In genomic region chr13:59651479-59651878, GRCh38 we compare ENCODE assay signal across 29 cellular contexts.
"Had no signal": no experiment of that assay in that cellular context is flagged by ENCODE, and none has a peak within 500 bp of the region (broad histone marks: within the 10 kb centered on the region; RNA-seq: fewer than 3 reads in every experiment).

No MANE protein-coding gene starts in this region.

- H3K36me3 ChIP-seq: adrenal gland, breast epithelium, Peyer's patch, SJSA1 had no signal

- H3K9me3 Mint-ChIP-seq: activated B cell treated with CpG ODN at 0.5 μM for 24 hours; activated CD4-positive, alpha-beta T cell treated with anti-CD3 and anti-CD28 coated beads, Interleukin-2, amount 10 ng/mL, durations not matched to agents 24 days and 14 days; activated naive CD4-positive, alpha-beta T cell treated with anti-CD3 and anti-CD28 coated beads, Interleukin-2, amount 50 U/mL, for 72 hours; activated T-cell treated with anti-CD3 and anti-CD28 coated beads, Interleukin-2, amount 50 U/mL, for 24 hours; activated T-helper 1 cell treated with anti-CD3 and anti-CD28 coated beads, Interleukin-12 subunit alpha, Interleukin-12 subunit beta, Interleukin-2, Interleukin-4 antibody, amounts not matched to agents 30 ng/mL and 10 ng/mL and 1 ng/mL, durations not matched to agents 14 hours and 24 hours and 36 hours; T-helper 1 cell treated with Interleukin-12 subunit alpha and Interleukin-12 subunit beta and Interleukin-4 antibody, amounts not matched to agents 30 μg/mL and 1 μg/mL, for 36 hours had no signal

- H3K27me3 Mint-ChIP-seq: activated B cell treated with CpG ODN at 0.5 μM for 24 hours had no signal

- H3K9me3 ChIP-seq: adrenal gland, breast epithelium, Peyer's patch, SJSA1 had no signal

- H3K4me3 ChIP-seq: adrenal gland, breast epithelium, Peyer's patch, SJSA1 had no signal

- H3K27me3 ChIP-seq: adrenal gland, breast epithelium, Peyer's patch, SJSA1 had no signal

- ATAC-seq: activated CD8-positive, alpha-beta memory T cell treated with anti-CD3 and anti-CD28 coated beads, Interleukin-2, amount 10 ng/mL, durations not matched to agents 7 days and 5 days; activated naive CD4-positive, alpha-beta T cell treated with anti-CD3 and anti-CD28 coated beads, Interleukin-2, amount 50 U/mL, for 72 hours had no signal

- H3K4me3 Mint-ChIP-seq: activated B cell treated with CpG ODN at 0.5 μM for 24 hours; activated CD4-positive, alpha-beta T cell treated with anti-CD3 and anti-CD28 coated beads, Interleukin-2, amount 10 ng/mL, durations not matched to agents 24 days and 14 days; activated CD8-positive, alpha-beta memory T cell treated with anti-CD3 and anti-CD28 coated beads, Interleukin-2, amount 10 ng/mL, durations not matched to agents 7 days and 5 days; activated T-cell treated with anti-CD3 and anti-CD28 coated beads, Interleukin-2, amount 50 U/mL, for 24 hours; activated T-helper 1 cell treated with anti-CD3 and anti-CD28 coated beads, Interleukin-12 subunit alpha, Interleukin-12 subunit beta, Interleukin-2, Interleukin-4 antibody, amounts not matched to agents 30 ng/mL and 10 ng/mL and 1 ng/mL, durations not matched to agents 14 hours and 24 hours and 36 hours; T-helper 1 cell treated with Interleukin-12 subunit alpha and Interleukin-12 subunit beta and Interleukin-4 antibody, amounts not matched to agents 30 μg/mL and 1 μg/mL, for 36 hours had no signal

- H3K4me1 ChIP-seq: adrenal gland, breast epithelium, Peyer's patch, SJSA1 had no signal

- DNase-seq: activated B cell treated with CpG ODN at 0.5 μM for 24 hours; activated CD4-positive, alpha-beta T cell treated with anti-CD3 and anti-CD28 coated beads for 1 hour; activated CD4-positive, alpha-beta T cell treated with anti-CD3 and anti-CD28 coated beads, Interleukin-2, amount 10 ng/mL, durations not matched to agents 24 days and 14 days; activated CD4-positive, alpha-beta T cell treated with anti-CD3 and anti-CD28 coated beads, Interleukin-2, amount 50 U/mL, for 48 hours; activated CD8-positive, alpha-beta memory T cell treated with anti-CD3 and anti-CD28 coated beads, Interleukin-2, amount 10 ng/mL, durations not matched to agents 7 days and 5 days; activated effector memory CD4-positive, alpha-beta T cell treated with Interleukin-2 at 50 U/mL for 16 hours; activated naive CD4-positive, alpha-beta T cell; activated T-cell treated with anti-CD3 and anti-CD28 coated beads, Interleukin-2, amount 50 U/mL, for 24 hours; adrenal gland; anterior cingulate cortex; caudate nucleus; Karpas-422; MM.1S; NCI-H1105; NCI-H1436; NCI-H1694 treated with DMSO at 0.1 percent for 48 hours; NCI-H2029 treated with DMSO at 0.1 percent for 48 hours; NCI-H345; NCI-H510A; NCI-H526 treated with DMSO at 0.1 percent for 48 hours; NK-92 treated with Interleukin-12 subunit alpha and Interleukin-12 subunit beta, amount 100 ng/mL, for 24 hours; Peyer's patch; SHP77; T-helper 9 cell had no signal

- H3K4me1 Mint-ChIP-seq: activated B cell treated with CpG ODN at 0.5 μM for 24 hours; activated CD4-positive, alpha-beta T cell treated with anti-CD3 and anti-CD28 coated beads, Interleukin-2, amount 10 ng/mL, durations not matched to agents 24 days and 14 days; activated CD8-positive, alpha-beta memory T cell treated with anti-CD3 and anti-CD28 coated beads, Interleukin-2, amount 10 ng/mL, durations not matched to agents 7 days and 5 days had no signal

- H3K36me3 Mint-ChIP-seq: activated CD8-positive, alpha-beta memory T cell treated with anti-CD3 and anti-CD28 coated beads, Interleukin-2, amount 10 ng/mL, durations not matched to agents 7 days and 5 days; activated naive CD4-positive, alpha-beta T cell treated with anti-CD3 and anti-CD28 coated beads, Interleukin-2, amount 50 U/mL, for 72 hours had no signal

- H3K27ac ChIP-seq: adrenal gland, breast epithelium, Peyer's patch, SJSA1 had no signal

- H3K27ac Mint-ChIP-seq: activated B cell treated with CpG ODN at 0.5 μM for 24 hours; activated CD4-positive, alpha-beta T cell treated with anti-CD3 and anti-CD28 coated beads, Interleukin-2, amount 10 ng/mL, durations not matched to agents 24 days and 14 days; activated CD8-positive, alpha-beta memory T cell treated with anti-CD3 and anti-CD28 coated beads, Interleukin-2, amount 10 ng/mL, durations not matched to agents 7 days and 5 days; activated naive CD4-positive, alpha-beta T cell treated with anti-CD3 and anti-CD28 coated beads, Interleukin-2, amount 50 U/mL, for 72 hours; activated T-cell treated with anti-CD3 and anti-CD28 coated beads, Interleukin-2, amount 50 U/mL, for 24 hours; activated T-helper 1 cell treated with anti-CD3 and anti-CD28 coated beads, Interleukin-12 subunit alpha, Interleukin-12 subunit beta, Interleukin-2, Interleukin-4 antibody, amounts not matched to agents 30 ng/mL and 10 ng/mL and 1 ng/mL, durations not matched to agents 14 hours and 24 hours and 36 hours; T-helper 1 cell treated with Interleukin-12 subunit alpha and Interleukin-12 subunit beta and Interleukin-4 antibody, amounts not matched to agents 30 μg/mL and 1 μg/mL, for 36 hours had no signal
